In the genomic region with DNA sequence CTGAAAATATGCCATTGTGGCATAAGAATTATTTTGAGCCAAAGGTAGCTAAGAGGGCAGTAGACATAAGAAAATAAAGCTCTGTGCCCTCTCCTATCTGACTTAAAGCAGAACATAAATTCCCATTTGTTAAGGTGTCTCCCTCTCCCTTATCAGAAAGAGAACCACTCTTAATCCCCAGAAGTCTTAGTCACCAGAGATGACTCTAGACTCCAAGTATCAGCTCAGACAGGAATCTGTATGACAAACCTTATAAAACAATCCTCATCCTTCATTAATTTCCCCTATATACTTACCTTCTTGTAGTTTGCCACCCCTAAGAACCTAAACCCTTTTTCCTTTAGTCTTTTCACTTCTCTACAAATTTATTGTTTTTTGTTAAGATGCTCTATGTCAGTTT, we compare ENCODE assay signal across 15 cellular contexts. TPM values are rescaled to one million over a fixed set of nuclear protein-coding genes. Genes with fewer than 3 reads are reported as not detected.
DNase-seq lines count a peak whose midpoint lies in the region; FAIRE-seq and TF ChIP-seq lines count a peak whose summit lies in the region.
"Had no signal": no experiment of that assay in that cellular context is flagged by ENCODE, and none has a peak within 500 bp of the region (broad histone marks: within the 10 kb centered on the region; RNA-seq: fewer than 3 reads in every experiment).

No MANE protein-coding gene starts in this region.

- in situ Hi-C loops in mammary epithelial cell (cut with MboI; ENCODE audit: low sequenced_read_pairs in 2 of 2) = no loop called here

- no peak overlapping the region for H3K4me2 ChIP-seq in mammary epithelial cell (ENCODE audit: insufficient read depth, low read depth, low read length)
- H3K4me2 ChIP-seq: BLaER1 treated with 17β-estradiol and CSF1 and Interleukin-3, amounts not matched to agents 10 nM and 100 nM had no signal

- H3K4me1 Mint-ChIP-seq in MCF 10A (ENCODE audit: insufficient read depth, unreplicated experiment) = no peaks in the 10 kb centered on the region

- dilution Hi-C loops in mammary epithelial cell (cut with HindIII; ENCODE audit: low sequenced_read_pairs) = no loop called here

- H3K9me3 ChIP-seq in mammary epithelial cell (replicated peaks; ENCODE audit: insufficient read depth, low read length) = no peaks in the 10 kb centered on the region
- H3K9me3 ChIP-seq in tibial artery = no peaks in the 10 kb centered on the region

- H3K4me3 ChIP-seq in mammary epithelial cell (replicated peaks in 1 of 3; ENCODE audit: insufficient read depth in 1 of 3, low read depth in 2 of 3, low read length in 3 of 3) (no peak overlapping the region), bronchial epithelial cell (ENCODE audit: low read depth, low read length) (no peak overlapping the region), tibial artery (no peak overlapping the region)
- H3K4me3 ChIP-seq: BLaER1 treated with 17β-estradiol and CSF1 and Interleukin-3, amounts not matched to agents 10 nM and 100 nM had no signal

- H4K20me1 ChIP-seq in mammary epithelial cell (ENCODE audit: insufficient read depth, low read length) = no peaks in the 10 kb centered on the region
- H4K20me1 ChIP-seq: BLaER1 treated with 17β-estradiol and CSF1 and Interleukin-3, amounts not matched to agents 10 nM and 100 nM had no signal

- H3K27me3 Mint-ChIP-seq in MCF 10A (ENCODE audit: insufficient read depth, unreplicated experiment) = no peaks in the 10 kb centered on the region

- TF ChIP-seq CTCF in mammary epithelial cell (conservative IDR thresholded peaks at IDR 0.05 in 1 of 2, IDR thresholded peaks at IDR 0.05 in 1 of 2; ENCODE audit: extremely low read depth in 1 of 2, insufficient read depth in 1 of 2, low read depth in 1 of 2, low read length in 2 of 2) (no peak), MCF 10A (IDR thresholded peaks at IDR 0.05; ENCODE audit: unreplicated experiment) (no peak), bronchial epithelial cell (IDR thresholded peaks at IDR 0.05; ENCODE audit: insufficient read depth, low read length, severe bottlenecking) (no peak), tibial artery (IDR thresholded peaks at IDR 0.05) (no peak)

- no peaks in the 10 kb centered on the region for H3K9me3 Mint-ChIP-seq in MCF 10A (ENCODE audit: unreplicated experiment)

- H3K27me3 ChIP-seq in mammary epithelial cell (ENCODE audit: insufficient read depth, low read length) = no peaks in the 10 kb centered on the region
- no peaks in the 10 kb centered on the region for H3K27me3 ChIP-seq in bronchial epithelial cell (ENCODE audit: control insufficient read depth, insufficient read depth, low read length)
- H3K27me3 ChIP-seq in tibial artery = no peaks in the 10 kb centered on the region
- H3K27me3 ChIP-seq: BLaER1 treated with 17β-estradiol and CSF1 and Interleukin-3, amounts not matched to agents 10 nM and 100 nM had no signal

- H3K9ac ChIP-seq in mammary epithelial cell (ENCODE audit: insufficient read depth, low read length) = no peak overlapping the region
- H3K9ac ChIP-seq: BLaER1 treated with 17β-estradiol and CSF1 and Interleukin-3, amounts not matched to agents 10 nM and 100 nM had no signal

- no peaks in the 10 kb centered on the region for H3K79me2 ChIP-seq in mammary epithelial cell (ENCODE audit: insufficient read depth, low read length)

- no peak overlapping the region for H3K27ac ChIP-seq in mammary epithelial cell (ENCODE audit: insufficient read depth, low read depth, low read length)
- H3K27ac ChIP-seq in tibial artery = no peak overlapping the region
- H3K27ac ChIP-seq: 22Rv1; BLaER1 treated with 17β-estradiol and CSF1 and Interleukin-3, amounts not matched to agents 10 nM and 100 nM had no signal

- POLR2A ChIA-PET in MCF 10A (lab: Yijun Ruan, JAX) = interaction anchor here (0.6 kb wide), 1 partner anchor 17 kb away, joined by 3 read pairs; no protein-coding TSS in a partner anchor

- H3K4me3 Mint-ChIP-seq in MCF 10A (ENCODE audit: unreplicated experiment) = no peak overlapping the region

- H3K4me1 ChIP-seq in mammary epithelial cell (ENCODE audit: insufficient read depth, low read length) (peaks cover 4% of the 10 kb centered on the region), tibial artery (peaks cover 0 to 14% (median 2%) of the 10 kb centered on the region in 4 donors)

- CTCF ChIA-PET in mammary epithelial cell (lab: Charles Lee; ENCODE audit: low non-redundant PET) = no interaction called here
- CTCF ChIA-PET in MCF 10A (lab: Yijun Ruan, JAX) = interaction anchor here (0.7 kb wide), 1 partner anchor 23 kb away, joined by 3 read pairs; no protein-coding TSS in a partner anchor

- peak; percentile 87 for FAIRE-seq in RCC 7860 (lab: Jason Lieb, UNC)
- FAIRE-seq in bronchial epithelial cell (lab: Jason Lieb, UNC) = no peak

- BruUV-seq in mammary epithelial cell (replicated peaks; lab: Mats Ljungman, UMichigan) (no TSS peak), MCF 10A (replicated peaks; lab: Mats Ljungman, UMichigan) (no TSS peak)

- no peak overlapping the region for H3K27ac Mint-ChIP-seq in MCF 10A (ENCODE audit: low read depth, unreplicated experiment)

- H3K36me3 ChIP-seq in mammary epithelial cell (ENCODE audit: insufficient read depth, low read length) (no peaks in the 10 kb centered on the region), bronchial epithelial cell (ENCODE audit: control insufficient read depth, insufficient read depth, low read length) (no peaks in the 10 kb centered on the region), tibial artery (no peaks in the 10 kb centered on the region)
- H3K36me3 ChIP-seq: BLaER1 treated with 17β-estradiol and CSF1 and Interleukin-3, amounts not matched to agents 10 nM and 100 nM had no signal

- DNase-seq in mammary epithelial cell = peak; percentile 46
- DNase-seq in MCF 10A (ENCODE audit: unreplicated experiment) = no peak
- DNase-seq in RCC 7860 (ENCODE audit: low spot score) = peak; percentile 71
- peak; percentile 77 for DNase-seq in bronchial epithelial cell (ENCODE audit: low read depth)
- no peak for DNase-seq in NCI-H1092 treated with DMSO at 0.1 percent for 48 hours (lab: John Stamatoyannopoulos, UW)
- DNase-seq in tibial artery = no peak
- no peak for DNase-seq in SHP77 (lab: John Stamatoyannopoulos, UW)
- no peak for DNase-seq in cortex of kidney (lab: John Stamatoyannopoulos, UW)
- DNase-seq: NCI-H1092, NCI-H1694, NCI-H446 treated with DMSO at 0.1 percent for 48 hours, NCI-H748 treated with DMSO at 0.1 percent for 48 hours, Right ventricle myocardium superior had no signal

- no peak overlapping the region for H2AFZ ChIP-seq in mammary epithelial cell (ENCODE audit: low read depth, low read length)

- intact Hi-C loops in mammary epithelial cell (cut with micrococcal nuclease) (no loop called here), MCF 10A (cut with micrococcal nuclease) (no loop called here), tibial artery (cut with DNase I; ENCODE audit: low total_unique reads) (no loop called here)

- no peaks in the 10 kb centered on the region for H3K36me3 Mint-ChIP-seq in MCF 10A (ENCODE audit: insufficient read depth, unreplicated experiment)

RNA-seq across cellular contexts. Expression of gene PIP4K2A, which starts 21.8 kb away (rescaled TPM):
- total RNA-seq in mammary epithelial cell = 10 to 100 TPM in 1 of 2 donors, 1 to 10 TPM in 1; 7.2 to 13.4 TPM
- 5.2 TPM for polyA plus RNA-seq in mammary epithelial cell
- 8.7 TPM for polyA minus RNA-seq in mammary epithelial cell
- 24.2 and 27.5 TPM in 2 replicates for total RNA-seq in MCF 10A (2022)
- 17.9 and 24.5 TPM in 2 replicates for total RNA-seq in bronchial epithelial cell

Comparison
In these comparisons a context has a peak if more than half of its experiments do, and no peak if none do; other contexts are left out.
1. DNase-seq: peak in mammary epithelial cell (single experiment), RCC 7860 (single experiment) and bronchial epithelial cell (single experiment); none in MCF 10A (single experiment), NCI-H1092 treated with DMSO at 0.1 percent for 48 hours (single experiment), tibial artery (0 of 2), SHP77 (0 of 2) and cortex of kidney (single experiment).